8 cellular contexts compared by ENCODE assay signal in the genomic region with DNA sequence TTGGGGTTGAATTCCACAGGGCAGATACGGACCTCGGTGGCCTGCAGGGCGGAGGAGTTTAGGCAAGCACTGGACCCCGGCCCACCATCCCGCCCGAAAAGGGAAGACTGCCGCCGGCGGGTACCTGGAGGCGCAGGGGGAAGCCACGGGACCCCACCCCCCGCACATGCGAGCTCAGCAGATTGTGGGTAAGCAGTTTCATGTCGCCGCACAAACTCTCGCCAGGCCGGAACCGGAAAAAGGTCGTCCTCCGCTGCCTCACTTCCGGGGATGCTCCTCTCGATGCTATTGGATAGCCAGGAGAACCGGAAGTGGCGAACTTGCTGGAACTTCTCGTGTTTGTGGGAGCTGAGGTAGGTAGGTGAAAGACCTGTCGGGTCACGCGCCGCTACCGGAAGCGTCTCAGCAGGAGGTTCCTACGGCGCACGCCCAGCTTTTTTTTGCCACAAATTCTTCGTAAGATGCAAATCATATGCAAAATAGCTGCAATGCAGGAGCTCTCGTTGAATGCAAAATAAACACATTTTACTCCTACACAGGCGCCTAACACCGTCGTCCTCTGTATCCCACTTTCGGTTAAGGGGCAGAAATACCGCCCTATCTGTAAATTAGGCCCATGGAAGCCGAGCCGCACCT. TPM values are rescaled to one million over a fixed set of nuclear protein-coding genes. Genes with fewer than 3 reads are reported as not detected.
DNase-seq lines count a peak whose midpoint lies in the region; ATAC-seq, FAIRE-seq and TF ChIP-seq lines count a peak whose summit lies in the region.

A gene (minus strand): TSS at position 235 of the 636 bp plus-strand sequence. CDS start 33 bp downstream, at position 202.

- H3K9me3 Mint-ChIP-seq in IgD-negative memory B cell: no peaks in the 10 kb centered on the region

- H3K4me1 Mint-ChIP-seq in IgD-negative memory B cell: peaks cover 10 to 23% (median 17%) of the 10 kb centered on the region in 3 donors

- peaks cover 1% of the 10 kb centered on the region for H3K36me3 Mint-ChIP-seq in IgD-negative memory B cell

- H3K4me3 ChIP-seq in epithelial cell of esophagus (ENCODE audit: low read length) (peak within 1 kb of the TSS; percentile 80), mucosa of descending colon (peak within 1 kb of the TSS; percentile 69)

- intact Hi-C loops in mucosa of descending colon (cut with DNase I, micrococcal nuclease): no loop called here

- no peaks in the 10 kb centered on the region for H3K9me3 ChIP-seq in mucosa of descending colon

- H3K4me1 ChIP-seq in mucosa of descending colon (ENCODE audit: low read depth): peaks cover 32% of the 10 kb centered on the region

- H3K4me3 Mint-ChIP-seq in IgD-negative memory B cell: peak within 1 kb of the TSS; percentile 89 to 100 (median 98)

- FAIRE-seq in D721Med (lab: Jason Lieb, UNC): peak; percentile 48

- peak; percentile 86 for DNase-seq in D721Med (ENCODE audit: insufficient read length, low spot score)
- peak; percentile 76 for DNase-seq in OCI-M2 (lab: John Stamatoyannopoulos, UW; ENCODE audit: unreplicated experiment)
- DNase-seq in activated T-cell treated with anti-CD3 and anti-CD28 coated beads for 4 hours: peak; percentile 92
- peak; percentile 100 for DNase-seq in epithelial cell of esophagus (ENCODE audit: low read depth)
- peak; percentile 94 to 98 (median 96) for DNase-seq in mucosa of descending colon
- peak; percentile 90 to 92 for DNase-seq in stimulated activated CD8-positive, alpha-beta memory T cell treated with anti-CD3 and anti-CD28 coated beads, Interleukin-4, amount 100 ng/mL, for 4 hours (ENCODE audit: low read depth in 2 of 2, low spot score in 1 of 2)

- peaks cover 6% of the 10 kb centered on the region for H3K36me3 ChIP-seq in mucosa of descending colon (ENCODE audit: low read depth)

- peak; percentile 48 for ATAC-seq in GM21526 (IDR thresholded peaks at IDR 0.05; ENCODE audit: low FRiP score, unreplicated experiment)
- peak; percentile 70 for ATAC-seq in mucosa of descending colon

- H3K27ac Mint-ChIP-seq in IgD-negative memory B cell: peak within 1 kb of the TSS; percentile 99 to 100 (median 100)

- TF ChIP-seq CTCF in D721Med (IDR thresholded peaks at IDR 0.05; ENCODE audit: insufficient read depth, missing control alignments): no peak
- no peak for TF ChIP-seq CTCF in epithelial cell of esophagus (IDR thresholded peaks at IDR 0.05; ENCODE audit: insufficient read depth, low read depth, low read length, missing control alignments)
- no peak for TF ChIP-seq CTCF in mucosa of descending colon (IDR thresholded peaks at IDR 0.05)

- no peaks in the 10 kb centered on the region for H3K27me3 Mint-ChIP-seq in IgD-negative memory B cell

RNA-seq across cellular contexts. Expression of the gene that starts here (rescaled TPM):
- polyA plus RNA-seq in IgD-negative memory B cell: 560 TPM
- 100 to 1,000 TPM in 1 of 3 donors, 10 to 100 TPM in 2; 48.5 to 122 (median 63.5) TPM for total RNA-seq in mucosa of descending colon

Comparison
In these comparisons a context has a peak if more than half of its experiments do, and no peak if none do; other contexts are left out.
1. Peak in every context shown above with its lines: DNase-seq, ATAC-seq and H3K4me3 ChIP-seq.